In the genomic region with DNA sequence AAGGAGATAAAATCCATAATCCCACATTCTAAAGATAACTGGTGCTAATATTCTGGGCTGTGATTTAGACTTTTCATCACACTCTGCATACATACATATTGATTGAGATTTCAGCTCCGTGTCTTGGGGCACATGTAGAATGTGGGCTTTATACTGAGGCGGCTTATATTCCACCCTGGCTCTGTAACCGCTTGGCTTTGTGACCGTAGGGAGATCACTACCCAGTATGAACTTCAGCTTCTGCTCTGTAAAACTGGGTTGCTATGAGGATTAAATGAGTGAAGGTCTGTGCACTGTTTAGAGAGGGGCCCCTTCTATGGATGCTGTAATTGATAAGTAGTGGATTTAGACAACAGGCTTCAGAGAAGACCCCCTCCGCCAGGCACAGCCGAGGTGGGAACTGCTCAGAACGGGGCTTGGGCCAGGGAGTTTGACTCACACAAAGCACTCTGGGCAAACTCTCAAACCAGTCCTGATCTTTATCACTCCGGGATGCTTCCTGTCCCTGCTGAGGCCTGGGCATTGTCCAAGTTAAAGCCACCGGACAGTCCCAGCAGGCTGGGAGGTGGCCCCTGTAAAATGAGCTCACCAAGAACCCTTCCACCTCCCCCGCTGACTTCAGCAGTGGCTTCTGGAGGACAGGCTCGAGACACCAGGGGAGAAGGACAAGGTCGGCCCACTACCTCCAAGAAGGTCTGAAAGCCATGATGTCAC, we compare ENCODE assay signal across 12 cellular contexts. TPM values are rescaled to one million over a fixed set of nuclear protein-coding genes. Genes with fewer than 3 reads are reported as not detected.
DNase-seq lines count a peak whose midpoint lies in the region; ATAC-seq and TF ChIP-seq lines count a peak whose summit lies in the region.
"Had no signal": no experiment of that assay in that cellular context is flagged by ENCODE, and none has a peak within 500 bp of the region (broad histone marks: within the 10 kb centered on the region; RNA-seq: fewer than 3 reads in every experiment).

No MANE protein-coding gene starts in this region.

- H4K91ac ChIP-seq in H9 (ENCODE audit: insufficient read length, low read depth, low read length): peak overlapping the region; percentile 12

- peak overlapping the region; percentile 78 for H3K14ac ChIP-seq in H9 (ENCODE audit: insufficient read depth, low read length)

- no peak overlapping the region for H4K5ac ChIP-seq in H9 (ENCODE audit: insufficient read length, low read depth, low read length)

- no peaks in the 10 kb centered on the region for H3K79me1 ChIP-seq in H9 (ENCODE audit: insufficient read depth, low read depth, low read length, poor library complexity, severe bottlenecking)

- TF ChIP-seq CTCF in H9 (conservative IDR thresholded peaks at IDR 0.05): no peak
- no peak for TF ChIP-seq CTCF in astrocyte of the spinal cord (IDR thresholded peaks at IDR 0.05; ENCODE audit: low read depth, low read length)

- H2BK120ac ChIP-seq in H9 (ENCODE audit: low read depth, low read length, poor library complexity, severe bottlenecking): no peak overlapping the region

- peaks cover 41 to 48% of the 10 kb centered on the region in 2 experiments for H3K4me1 Mint-ChIP-seq in H9
- no peaks in the 10 kb centered on the region for H3K4me1 Mint-ChIP-seq in activated CD4-positive, alpha-beta T cell treated with anti-CD3 and anti-CD28 coated beads, Interleukin-2, amount 10 ng/mL, durations not matched to agents 24 days and 14 days
- H3K4me1 Mint-ChIP-seq: IgD-negative memory B cell had no signal

- peak overlapping the region; percentile 52 for H2AK5ac ChIP-seq in H9 (ENCODE audit: insufficient read length, low read length)

- no peaks in the 10 kb centered on the region for H3K27me3 Mint-ChIP-seq in H9 (ENCODE audit: low read depth)
- peaks cover 11% of the 10 kb centered on the region for H3K27me3 Mint-ChIP-seq in activated CD4-positive, alpha-beta T cell treated with anti-CD3 and anti-CD28 coated beads, Interleukin-2, amount 10 ng/mL, durations not matched to agents 24 days and 14 days

- no peak overlapping the region for H3K23ac ChIP-seq in H9 (ENCODE audit: insufficient read length, low read depth, low read length)

- in situ Hi-C loops in astrocyte of the spinal cord (cut with HindIII; ENCODE audit: low sequenced_read_pairs): no loop called here

- H2BK5ac ChIP-seq in H9 (ENCODE audit: insufficient read length, low read length): no peak overlapping the region

- WGBS in H9 (ENCODE audit: extremely low coverage, insufficient read length, low lambda C conversion rate): no CpG with 5 or more reads among the region's 12 CpGs

- H3K18ac ChIP-seq in H9 (ENCODE audit: insufficient read length, low read depth, low read length): peak overlapping the region; percentile 13

- H3K4me1 ChIP-seq in H9 (ENCODE audit: insufficient read depth, low read length) (peaks cover 12% of the 10 kb centered on the region), iPS-18a (ENCODE audit: control insufficient read depth, low read depth, low read length) (peaks cover 21% of the 10 kb centered on the region)

- H3K9me3 ChIP-seq in H9 (ENCODE audit: control insufficient read depth, low read depth, low read length): no peaks in the 10 kb centered on the region
- H3K9me3 ChIP-seq in iPS-18a (ENCODE audit: control insufficient read depth, low read depth, low read length): no peaks in the 10 kb centered on the region

- H2BK12ac ChIP-seq in H9 (ENCODE audit: insufficient read length, low read depth, low read length): peak overlapping the region; percentile 47

- H4K20me1 ChIP-seq in H9 (ENCODE audit: control insufficient read depth, insufficient read depth, insufficient read length): no peaks in the 10 kb centered on the region

- DNase-seq in H9: no peak
- peak; percentile 78 for DNase-seq in astrocyte of the spinal cord (ENCODE audit: low read depth, low spot score)
- no peak for DNase-seq in activated CD4-positive, alpha-beta T cell treated with anti-CD3 and anti-CD28 coated beads, Interleukin-2, amount 10 ng/mL, durations not matched to agents 24 days and 14 days
- DNase-seq in NCI-H446 treated with DMSO at 0.1 percent for 48 hours (lab: John Stamatoyannopoulos, UW): no peak
- no peak for DNase-seq in hippocampal formation (lab: John Stamatoyannopoulos, UW)
- DNase-seq: activated CD8-positive, alpha-beta memory T cell treated with anti-CD3 and anti-CD28 coated beads, Interleukin-2, amount 50 U/mL, for 48 hours; stimulated activated naive CD4-positive, alpha-beta T cell treated with Interleukin-2 at 50 U/mL for 16 hours had no signal

- no peak overlapping the region for H2BK15ac ChIP-seq in H9 (ENCODE audit: low read depth, low read length)

- H3K9ac ChIP-seq in H9 (ENCODE audit: extremely low read depth, insufficient read length, low read length): no peak overlapping the region
- H3K9ac ChIP-seq in iPS-18a (ENCODE audit: low read length): no peak overlapping the region

- H3K4me2 ChIP-seq in H9 (ENCODE audit: insufficient read depth, insufficient read length, low read length): peak overlapping the region; percentile 4

- no peak overlapping the region; a peak in 1 of 5 replicates for H3K4me3 Mint-ChIP-seq in H9
- H3K4me3 Mint-ChIP-seq in activated CD4-positive, alpha-beta T cell treated with anti-CD3 and anti-CD28 coated beads, Interleukin-2, amount 10 ng/mL, durations not matched to agents 24 days and 14 days: no peak overlapping the region
- H3K4me3 Mint-ChIP-seq: IgD-negative memory B cell had no signal

- H3K9me3 Mint-ChIP-seq in H9: no peaks in the 10 kb centered on the region
- H3K9me3 Mint-ChIP-seq in activated CD4-positive, alpha-beta T cell treated with anti-CD3 and anti-CD28 coated beads, Interleukin-2, amount 10 ng/mL, durations not matched to agents 24 days and 14 days: no peaks in the 10 kb centered on the region
- H3K9me3 Mint-ChIP-seq: IgD-negative memory B cell had no signal

- intact Hi-C loops in activated CD4-positive, alpha-beta T cell treated with anti-CD3 and anti-CD28 coated beads, Interleukin-2, amount 10 ng/mL, durations not matched to agents 24 days and 14 days (cut with micrococcal nuclease): no loop called here

- H2BK20ac ChIP-seq in H9 (ENCODE audit: low read depth, low read length, poor library complexity, severe bottlenecking): peak overlapping the region; percentile 77

- peaks cover 0 to 5% (median 3%) of the 10 kb centered on the region in 3 experiments; a peak in 3 of 7 replicates for H3K36me3 Mint-ChIP-seq in H9 (ENCODE audit: insufficient read depth in 1 of 3, low read depth in 3 of 3)
- no peaks in the 10 kb centered on the region for H3K36me3 Mint-ChIP-seq in activated CD4-positive, alpha-beta T cell treated with anti-CD3 and anti-CD28 coated beads, Interleukin-2, amount 10 ng/mL, durations not matched to agents 24 days and 14 days (ENCODE audit: low read depth)
- H3K36me3 Mint-ChIP-seq: IgD-negative memory B cell had no signal

- no peak overlapping the region for H3K4me3 ChIP-seq in astrocyte of the spinal cord (ENCODE audit: low read depth, low read length)
- H3K4me3 ChIP-seq in iPS-18a (ENCODE audit: low read length): peak overlapping the region; percentile 13
- no peak overlapping the region for H3K4me3 ChIP-seq in skin epidermis

- no peak overlapping the region for H3K4ac ChIP-seq in H9 (ENCODE audit: low read depth, low read length)

- H3K23me2 ChIP-seq in H9 (ENCODE audit: insufficient read length, low read depth, low read length, poor library complexity, severe bottlenecking): no peaks in the 10 kb centered on the region

- no peak overlapping the region for H3K56ac ChIP-seq in H9 (ENCODE audit: insufficient read length, low read depth, low read length)

- no peak overlapping the region for H2AFZ ChIP-seq in H9 (ENCODE audit: low read length)

- peaks cover 4% of the 10 kb centered on the region; the same call in 1 of the 2 replicates for H3K79me2 ChIP-seq in H9 (ENCODE audit: insufficient read depth, low read length)

- H3K36me3 ChIP-seq in iPS-18a (ENCODE audit: control insufficient read depth, low read depth, low read length): no peaks in the 10 kb centered on the region

- H3T11ph ChIP-seq in H9 (ENCODE audit: low read length): peak overlapping the region; percentile 39

- ATAC-seq in GM18505 (IDR thresholded peaks at IDR 0.05; ENCODE audit: unreplicated experiment): no peak

- H3K27ac ChIP-seq in H9 (ENCODE audit: insufficient read length, low read depth, low read length) (no peak overlapping the region), iPS-18a (ENCODE audit: low read length) (no peak overlapping the region), skin epidermis (peak overlapping the region in 13 of 21 experiments; percentile 10 to 73 (median 47))

- H3K27ac Mint-ChIP-seq in H9: peak overlapping the region; percentile 59 to 98 (median 89); a peak in 6 of 7 replicates
- H3K27ac Mint-ChIP-seq in activated CD4-positive, alpha-beta T cell treated with anti-CD3 and anti-CD28 coated beads, Interleukin-2, amount 10 ng/mL, durations not matched to agents 24 days and 14 days: no peak overlapping the region

- no peaks in the 10 kb centered on the region for H3K27me3 ChIP-seq in H9 (ENCODE audit: insufficient read depth, low read length)
- no peaks in the 10 kb centered on the region for H3K27me3 ChIP-seq in iPS-18a (ENCODE audit: control insufficient read depth, insufficient read depth, low read length)

- no peak overlapping the region for H4K8ac ChIP-seq in H9 (replicated peaks; ENCODE audit: insufficient read length, low read depth, low read length)

- TF ChIP-seq POLR2A in GM18505 (IDR thresholded peaks at IDR 0.05; ENCODE audit: borderline replicate concordance, extremely low read depth, insufficient read depth, insufficient read length): no peak

RNA-seq across cellular contexts. Expression of gene KIAA1671, which starts 17.2 kb away (rescaled TPM):
- total RNA-seq in H9 (2021): 20.7 and 22.6 TPM in 2 replicates
- 11.2 and 11.4 TPM in 2 replicates for total RNA-seq in activated CD4-positive, alpha-beta T cell treated with anti-CD3 and anti-CD28 coated beads, Interleukin-2, amount 10 ng/mL, durations not matched to agents 24 days and 14 days

RNA-seq across cellular contexts. Expression of gene LHFPL7, which starts 23.3 kb away (rescaled TPM):
- not detected in 2 replicates for total RNA-seq in H9 (2021)
- not detected in 2 replicates for total RNA-seq in activated CD4-positive, alpha-beta T cell treated with anti-CD3 and anti-CD28 coated beads, Interleukin-2, amount 10 ng/mL, durations not matched to agents 24 days and 14 days
- total RNA-seq: epithelial cell of proximal tubule had no signal

Comparison
In these comparisons a context has a peak if more than half of its experiments do, and no peak if none do; other contexts are left out.
1. H3K27ac ChIP-seq: peak in skin epidermis (13 of 21); none in H9 (single experiment) and iPS-18a (single experiment).